In genomic region chr11:119827113-119827512, GRCh38 we compare ENCODE assay signal across 24 cellular contexts.
"Had no signal": no experiment of that assay in that cellular context is flagged by ENCODE, and none has a peak within 500 bp of the region (broad histone marks: within the 10 kb centered on the region; RNA-seq: fewer than 3 reads in every experiment).

No MANE protein-coding gene starts in this region.

- H3K4me3 ChIP-seq: MG63, SJSA1, SK-N-MC had no signal

- H3K4me1 ChIP-seq: SJSA1 had no signal

- H3K9me3 ChIP-seq: MG63, SJSA1 had no signal

- ATAC-seq: HepG2 had no signal

- DNase-seq: IMR-90, Karpas-422, KG1, MG63, NCI-H1092, NCI-H1105 treated with DMSO at 0.1 percent for 48 hours, NCI-H1417 treated with DMSO at 0.1 percent for 48 hours, NCI-H146, NCI-H1694 treated with DMSO at 0.1 percent for 48 hours, NCI-H1930, NCI-H2081, NCI-H2107, NCI-H2171, NCI-H345, NCI-H446 treated with DMSO at 0.1 percent for 48 hours, NCI-H524 treated with DMSO at 0.1 percent for 48 hours, NCI-H69, NCI-H774, Right ventricle myocardium superior, RPMI8226, SIG-M5 had no signal

- H3K27me3 ChIP-seq: MG63, SJSA1 had no signal

- H3K27ac ChIP-seq: SJSA1, SK-N-MC had no signal

- H3K36me3 ChIP-seq: MG63, SJSA1 had no signal
